8 cellular contexts compared by ENCODE assay signal in genomic region chr16:75250809-75251279, GRCh38. TPM values are rescaled to one million over a fixed set of nuclear protein-coding genes. Genes with fewer than 3 reads are reported as not detected.
DNase-seq lines count a peak whose midpoint lies in the region; ATAC-seq, FAIRE-seq and TF ChIP-seq lines count a peak whose summit lies in the region.

No MANE protein-coding gene starts in this region.

- H3K27ac ChIP-seq in endothelial cell of umbilical vein (ENCODE audit: insufficient read depth, low read depth, low read length), result peak overlapping the region; percentile 92
- H3K27ac ChIP-seq in naive thymus-derived CD4-positive, alpha-beta T cell (ENCODE audit: low read depth, low read length), result no peak overlapping the region

- H3K27me3 Mint-ChIP-seq in naive thymus-derived CD4-positive, alpha-beta T cell, result peaks cover 25 to 73% (median 31%) of the 10 kb centered on the region in 5 donors
- H3K27me3 Mint-ChIP-seq in T-helper 2 cell treated with Interferon-gamma antibody and Interleukin-4, amounts not matched to agents 5 μg/mL and 100 μg/mL, for 36 hours (ENCODE audit: low read depth), result peaks cover 63% of the 10 kb centered on the region

- CTCF ChIA-PET in endothelial cell of umbilical vein (lab: Charles Lee), result interaction anchor here (0.9 to 8.4 kb wide), 9 partner anchors 9 to 153 kb away, joined by 3 to 48 read pairs (median 4); no protein-coding TSS in a partner anchor
- CTCF ChIA-PET in naive thymus-derived CD4-positive, alpha-beta T cell (lab: Charles Lee), result no interaction called here

- peak; percentile 68 for DNase-seq in GM12891 (ENCODE audit: insufficient read length, low spot score)
- DNase-seq in NB4 (ENCODE audit: low read depth), result peak; percentile 34
- DNase-seq in endothelial cell of umbilical vein (ENCODE audit: low read depth, low spot score), result no peak
- no peak for DNase-seq in naive thymus-derived CD4-positive, alpha-beta T cell
- DNase-seq in NCI-H2029 (lab: John Stamatoyannopoulos, UW), result no peak
- no peak for DNase-seq in T-helper 2 cell treated with Interferon-gamma antibody and Interleukin-4, amounts not matched to agents 5 μg/mL and 100 μg/mL, for 36 hours (ENCODE audit: low spot score)
- DNase-seq in NCI-H128 (lab: John Stamatoyannopoulos, UW; ENCODE audit: unreplicated experiment), result no peak

- no peaks in the 10 kb centered on the region for H3K9me3 Mint-ChIP-seq in naive thymus-derived CD4-positive, alpha-beta T cell
- H3K9me3 Mint-ChIP-seq in T-helper 2 cell treated with Interferon-gamma antibody and Interleukin-4, amounts not matched to agents 5 μg/mL and 100 μg/mL, for 36 hours, result no peaks in the 10 kb centered on the region

- TF ChIP-seq CTCF in NB4 (IDR thresholded peaks at IDR 0.05; ENCODE audit: low read depth, low read length), result no peak
- TF ChIP-seq CTCF in endothelial cell of umbilical vein (IDR thresholded peaks at IDR 0.05; ENCODE audit: extremely low read depth in 1 of 2, insufficient read depth in 1 of 2, low read depth in 1 of 2, low read length in 2 of 2), result no peak

- peak overlapping the region; percentile 76 for H3K4me2 ChIP-seq in endothelial cell of umbilical vein (ENCODE audit: insufficient read depth, low read length)

- peaks cover 80% of the 10 kb centered on the region for H3K4me1 ChIP-seq in endothelial cell of umbilical vein (ENCODE audit: control insufficient read depth, extremely low read depth, insufficient read depth, low read length)
- peaks cover 0 to 5% of the 10 kb centered on the region in 2 donors for H3K4me1 ChIP-seq in naive thymus-derived CD4-positive, alpha-beta T cell (ENCODE audit: control insufficient read depth in 2 of 2, insufficient read depth in 2 of 2, low read length in 2 of 2)

- peak; percentile 41 for ATAC-seq in GM21737 (IDR thresholded peaks at IDR 0.05; ENCODE audit: unreplicated experiment)
- no peak for ATAC-seq in naive thymus-derived CD4-positive, alpha-beta T cell

- FAIRE-seq in GM12891 (lab: Jason Lieb, UNC) (no peak), endothelial cell of umbilical vein (lab: Jason Lieb, UNC) (no peak)

- no peaks in the 10 kb centered on the region for H3K9me1 ChIP-seq in endothelial cell of umbilical vein (replicated peaks; ENCODE audit: control insufficient read depth, extremely low read depth, insufficient read depth, low read length)

- H3K36me3 Mint-ChIP-seq in naive thymus-derived CD4-positive, alpha-beta T cell, result no peaks in the 10 kb centered on the region
- H3K36me3 Mint-ChIP-seq in T-helper 2 cell treated with Interferon-gamma antibody and Interleukin-4, amounts not matched to agents 5 μg/mL and 100 μg/mL, for 36 hours (ENCODE audit: low read depth), result no peaks in the 10 kb centered on the region

- H3K79me2 ChIP-seq in endothelial cell of umbilical vein (ENCODE audit: control insufficient read depth, insufficient read depth, low read length), result peaks cover 92% of the 10 kb centered on the region

- H3K4me1 Mint-ChIP-seq in naive thymus-derived CD4-positive, alpha-beta T cell, result peaks cover 0 to 10% (median 4%) of the 10 kb centered on the region in 7 donors
- H3K4me1 Mint-ChIP-seq in T-helper 2 cell treated with Interferon-gamma antibody and Interleukin-4, amounts not matched to agents 5 μg/mL and 100 μg/mL, for 36 hours (ENCODE audit: low read depth), result no peaks in the 10 kb centered on the region

- TF ChIP-seq POLR2A in GM12891 (IDR thresholded peaks at IDR 0.05; ENCODE audit: low read depth, low read length), result no peak
- no peak for TF ChIP-seq POLR2A in NB4 (IDR thresholded peaks at IDR 0.05; ENCODE audit: extremely low read depth, insufficient read length)
- no peak for TF ChIP-seq POLR2A in endothelial cell of umbilical vein (IDR thresholded peaks at IDR 0.05; ENCODE audit: low read depth, low read length)

- peaks cover 0 to 3% of the 10 kb centered on the region in 2 experiments for H3K36me3 ChIP-seq in endothelial cell of umbilical vein (ENCODE audit: control insufficient read depth in 2 of 2, extremely low read depth in 1 of 2, insufficient read depth in 2 of 2, low read length in 2 of 2)
- H3K36me3 ChIP-seq in naive thymus-derived CD4-positive, alpha-beta T cell (ENCODE audit: control insufficient read depth in 2 of 3, insufficient read depth in 3 of 3, low read length in 3 of 3), result no peaks in the 10 kb centered on the region

- peak overlapping the region; percentile 32 for H3K4me3 ChIP-seq in NB4 (ENCODE audit: low read depth, low read length)
- H3K4me3 ChIP-seq in endothelial cell of umbilical vein (replicated peaks in 1 of 3; ENCODE audit: insufficient read depth in 1 of 3, low read depth in 1 of 3, low read length in 3 of 3), result peak overlapping the region; percentile 50 to 83 (median 80)
- no peak overlapping the region for H3K4me3 ChIP-seq in naive thymus-derived CD4-positive, alpha-beta T cell (ENCODE audit: low read length)

- H3K9ac ChIP-seq in endothelial cell of umbilical vein (replicated peaks; ENCODE audit: extremely low read depth, insufficient read depth, low read length), result peak overlapping the region; percentile 87

- intact Hi-C loops in endothelial cell of umbilical vein (cut with micrococcal nuclease), result loop anchor here (1.0 to 5.0 kb wide), 4 partner anchors 15 to 211 kb away; partner anchors contain the start of gene TMEM170A
- intact Hi-C loops in naive thymus-derived CD4-positive, alpha-beta T cell (cut with micrococcal nuclease), result no loop called here

- dilution Hi-C loops in endothelial cell of umbilical vein (cut with MboI; ENCODE audit: extremely low pct_ligation_motif_present, low sequenced_read_pairs), result no loop called here

- no peak overlapping the region for H2AFZ ChIP-seq in endothelial cell of umbilical vein (ENCODE audit: low read depth, low read length)

- POLR2A ChIA-PET in endothelial cell of umbilical vein (lab: Charles Lee), result interaction anchor here (0.8 to 1.0 kb wide), 2 partner anchors 13 to 130 kb away, joined by 4 to 6 read pairs; no protein-coding TSS in a partner anchor
- POLR2A ChIA-PET in naive thymus-derived CD4-positive, alpha-beta T cell (lab: Charles Lee), result no interaction called here

- no TSS peak for BruUV-seq in endothelial cell of umbilical vein (replicated peaks; lab: Mats Ljungman, UMichigan)

- H3K4me3 Mint-ChIP-seq in naive thymus-derived CD4-positive, alpha-beta T cell, result peak overlapping the region in 7 of 10 donors; percentile 19 to 82 (median 55)
- no peak overlapping the region for H3K4me3 Mint-ChIP-seq in T-helper 2 cell treated with Interferon-gamma antibody and Interleukin-4, amounts not matched to agents 5 μg/mL and 100 μg/mL, for 36 hours

- H3K9me3 ChIP-seq in endothelial cell of umbilical vein (replicated peaks; ENCODE audit: control insufficient read depth, insufficient read depth, low read length), result no peaks in the 10 kb centered on the region
- H3K9me3 ChIP-seq in naive thymus-derived CD4-positive, alpha-beta T cell (ENCODE audit: control insufficient read depth in 2 of 3, low read length in 3 of 3), result no peaks in the 10 kb centered on the region

- H3K27me3 ChIP-seq in endothelial cell of umbilical vein (ENCODE audit: control insufficient read depth in 2 of 2, insufficient read depth in 2 of 2, low read length in 2 of 2), result no peaks in the 10 kb centered on the region
- H3K27me3 ChIP-seq in naive thymus-derived CD4-positive, alpha-beta T cell (ENCODE audit: control insufficient read depth in 2 of 2, insufficient read depth in 2 of 2, low read length in 2 of 2), result peaks cover 0 to 6% of the 10 kb centered on the region in 2 donors

- H4K20me1 ChIP-seq in endothelial cell of umbilical vein (replicated peaks; ENCODE audit: control insufficient read depth, extremely low read depth, insufficient read depth, low read length), result no peaks in the 10 kb centered on the region

- no peak overlapping the region for H3K27ac Mint-ChIP-seq in naive thymus-derived CD4-positive, alpha-beta T cell
- H3K27ac Mint-ChIP-seq in T-helper 2 cell treated with Interferon-gamma antibody and Interleukin-4, amounts not matched to agents 5 μg/mL and 100 μg/mL, for 36 hours, result no peak overlapping the region

RNA-seq across cellular contexts. Expression of gene BCAR1, which starts 0.6 kb away (rescaled TPM):
- 13.4 TPM for polyA plus RNA-seq in GM12891 (2012; ENCODE audit: low read depth, missing spikeins)
- 237 and 267 TPM in 2 replicates for total RNA-seq in endothelial cell of umbilical vein
- 171 and 198 TPM in 2 replicates for polyA plus RNA-seq in endothelial cell of umbilical vein
- polyA plus RNA-seq in endothelial cell of umbilical vein (2011; cell fraction: cytosol; rRNA removed), result 110 and 135 TPM in 2 replicates
- 257 and 307 TPM in 2 replicates for polyA plus RNA-seq in endothelial cell of umbilical vein (2011; cell fraction: nucleus; rRNA removed)
- polyA plus RNA-seq in endothelial cell of umbilical vein (2012), result 194 and 202 TPM in 2 replicates
- 91.9 and 139 TPM in 2 replicates for polyA minus RNA-seq in endothelial cell of umbilical vein
- 24.9 TPM for polyA minus RNA-seq in endothelial cell of umbilical vein (2011; cell fraction: cytosol; rRNA and poly(A)+ RNA removed)
- 131 and 267 TPM in 2 replicates for polyA minus RNA-seq in endothelial cell of umbilical vein (2011; cell fraction: nucleus; rRNA and poly(A)+ RNA removed)
- not detected for total RNA-seq in naive thymus-derived CD4-positive, alpha-beta T cell
- not detected for polyA plus RNA-seq in naive thymus-derived CD4-positive, alpha-beta T cell

RNA-seq across cellular contexts. Expression of gene CTRB1, which starts 32.1 kb away (rescaled TPM):
- not detected for polyA plus RNA-seq in GM12891 (2012; ENCODE audit: low read depth, missing spikeins)
- total RNA-seq in endothelial cell of umbilical vein, result not detected in 2 replicates
- not detected in 2 replicates for polyA plus RNA-seq in endothelial cell of umbilical vein
- polyA plus RNA-seq in endothelial cell of umbilical vein (2011; cell fraction: cytosol; rRNA removed), result not detected in 2 replicates
- polyA plus RNA-seq in endothelial cell of umbilical vein (2011; cell fraction: nucleus; rRNA removed), result not detected in 2 replicates
- 0.41 TPM in 1 of 2 replicates, not detected in the other for polyA plus RNA-seq in endothelial cell of umbilical vein (2012)
- polyA minus RNA-seq in endothelial cell of umbilical vein, result not detected in 2 replicates
- not detected for polyA minus RNA-seq in endothelial cell of umbilical vein (2011; cell fraction: cytosol; rRNA and poly(A)+ RNA removed)
- not detected in 2 replicates for polyA minus RNA-seq in endothelial cell of umbilical vein (2011; cell fraction: nucleus; rRNA and poly(A)+ RNA removed)
- not detected for total RNA-seq in naive thymus-derived CD4-positive, alpha-beta T cell
- not detected for polyA plus RNA-seq in naive thymus-derived CD4-positive, alpha-beta T cell

RNA-seq across cellular contexts. Expression of gene CTRB2, which starts 43.9 kb away (rescaled TPM):
- not detected for polyA plus RNA-seq in GM12891 (2012; ENCODE audit: low read depth, missing spikeins)
- not detected in 2 replicates for total RNA-seq in endothelial cell of umbilical vein
- not detected in 2 replicates for polyA plus RNA-seq in endothelial cell of umbilical vein
- not detected in 2 replicates for polyA plus RNA-seq in endothelial cell of umbilical vein (2011; cell fraction: cytosol; rRNA removed)
- polyA plus RNA-seq in endothelial cell of umbilical vein (2011; cell fraction: nucleus; rRNA removed), result not detected in 2 replicates
- 0.15 and 0.16 TPM in 2 replicates for polyA plus RNA-seq in endothelial cell of umbilical vein (2012)
- polyA minus RNA-seq in endothelial cell of umbilical vein, result not detected in 2 replicates
- polyA minus RNA-seq in endothelial cell of umbilical vein (2011; cell fraction: cytosol; rRNA and poly(A)+ RNA removed), result not detected
- polyA minus RNA-seq in endothelial cell of umbilical vein (2011; cell fraction: nucleus; rRNA and poly(A)+ RNA removed), result not detected in 2 replicates
- total RNA-seq in naive thymus-derived CD4-positive, alpha-beta T cell, result not detected
- not detected for polyA plus RNA-seq in naive thymus-derived CD4-positive, alpha-beta T cell

Comparison
In these comparisons a context has a peak if more than half of its experiments do, and no peak if none do; other contexts are left out.
1. DNase-seq: peak in GM12891 (single experiment) and NB4 (single experiment); none in endothelial cell of umbilical vein (single experiment), naive thymus-derived CD4-positive, alpha-beta T cell (0 of 9), NCI-H2029 (single experiment), T-helper 2 cell treated with Interferon-gamma antibody and Interleukin-4, amounts not matched to agents 5 μg/mL and 100 μg/mL, for 36 hours (single experiment) and NCI-H128 (single experiment).
2. RNA of gene BCAR1, which starts 0.6 kb away (total RNA-seq): 237 to 267 TPM in endothelial cell of umbilical vein; not detected in naive thymus-derived CD4-positive, alpha-beta T cell; every median in the first group is over 100 times any median in the second.